In the genomic region with DNA sequence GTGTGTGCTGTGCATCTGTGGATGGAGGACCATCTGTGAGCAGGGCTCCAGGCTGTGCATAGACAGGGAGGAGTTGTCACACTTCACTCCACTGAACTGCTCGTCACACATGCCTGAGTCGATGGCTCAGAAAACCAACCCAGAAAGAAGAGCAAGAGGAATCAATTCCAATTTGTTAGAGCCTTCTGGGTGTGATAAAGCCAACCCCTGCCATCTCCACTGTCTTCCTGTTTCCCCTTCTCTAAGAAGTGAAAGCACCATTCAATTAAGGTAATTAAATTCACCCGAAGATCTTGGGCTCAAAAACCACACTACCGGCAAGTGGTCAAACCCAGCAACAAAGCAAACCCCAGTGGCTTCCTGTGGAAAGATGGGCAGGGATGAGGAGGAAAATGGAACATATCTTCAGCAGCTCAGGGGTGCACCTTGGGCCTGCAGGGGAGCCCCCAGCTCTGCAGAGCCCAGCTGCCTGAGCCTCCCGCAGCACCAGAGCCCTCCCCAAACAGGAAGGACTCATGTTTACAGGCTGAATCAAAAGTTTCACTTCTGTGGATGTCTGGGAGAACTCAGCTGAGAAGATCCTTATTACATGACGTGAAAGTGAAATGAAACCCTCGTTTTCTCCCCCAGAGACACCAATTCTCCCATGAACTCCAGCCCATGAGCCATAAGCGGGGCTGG, we compare ENCODE assay signal across 8 cellular contexts. TPM values are rescaled to one million over a fixed set of nuclear protein-coding genes. Genes with fewer than 3 reads are reported as not detected.
DNase-seq lines count a peak whose midpoint lies in the region; ATAC-seq lines count a peak whose summit lies in the region.

No MANE protein-coding gene starts in this region.

- DNase-seq in UCSD-AML1 (lab: John Stamatoyannopoulos, UW; ENCODE audit: unreplicated experiment) (peak; percentile 62), putamen (ENCODE audit: low spot score) (peak; percentile 32), SJCRH30 (no peak), COLO829 (ENCODE audit: low spot score) (no peak), DMS79 treated with DMSO at 0.1 percent for 48 hours (lab: John Stamatoyannopoulos, UW) (no peak)

- peak; percentile 45 for ATAC-seq in GM18868 (IDR thresholded peaks at IDR 0.05; ENCODE audit: unreplicated experiment)
- ATAC-seq in HG02981 (IDR thresholded peaks at IDR 0.05; ENCODE audit: unreplicated experiment), result peak; percentile 39
- no peak for ATAC-seq in GM19328 (IDR thresholded peaks at IDR 0.05; ENCODE audit: unreplicated experiment)

- H3K9me3 ChIP-seq in SJCRH30 (replicated peaks), result no peaks in the 10 kb centered on the region

- H3K4me3 ChIP-seq in SJCRH30, result no peak overlapping the region

- H3K36me3 ChIP-seq in SJCRH30, result 0 out of 2 replicates have a peak, but pooled peaks cover 3% of the 10 kb centered on the region

- H3K27me3 ChIP-seq in SJCRH30, result no peaks in the 10 kb centered on the region

- H3K4me1 ChIP-seq in SJCRH30, result no peaks in the 10 kb centered on the region

- H3K27ac ChIP-seq in SJCRH30, result no peak overlapping the region

RNA-seq across cellular contexts. Expression of a gene that starts 10.9 kb away (rescaled TPM):
- total RNA-seq in SJCRH30 (2014; rRNA removed; shearing (Covaris generic)), result 4.5 and 6.6 TPM in 2 replicates

Comparison
In these comparisons a context has a peak if more than half of its experiments do, and no peak if none do; other contexts are left out.
1. DNase-seq: peak in UCSD-AML1 (single experiment) and putamen (single experiment); none in SJCRH30 (0 of 2), COLO829 (single experiment) and DMS79 treated with DMSO at 0.1 percent for 48 hours (single experiment).